In genomic region chr3:43361077-43361476, GRCh38 we compare ENCODE assay signal across 17 cellular contexts.
"Had no signal": no experiment of that assay in that cellular context is flagged by ENCODE, and none has a peak within 500 bp of the region (broad histone marks: within the 10 kb centered on the region; RNA-seq: fewer than 3 reads in every experiment).

No MANE protein-coding gene starts in this region.

- H2AFZ ChIP-seq: hepatocyte had no signal

- H3K9me3 ChIP-seq: neutrophil, thyroid gland had no signal

- H3K27me3 ChIP-seq: foreskin keratinocyte, hepatocyte, neutrophil, suprapubic skin, thyroid gland had no signal

- H3K9me3 Mint-ChIP-seq: type B pancreatic cell had no signal

- ATAC-seq: effector memory CD8-positive, alpha-beta T cell; foreskin keratinocyte; naive thymus-derived CD8-positive, alpha-beta T cell had no signal

- H3K4me1 ChIP-seq: foreskin keratinocyte, thyroid gland had no signal

- H3K27me3 Mint-ChIP-seq: dendritic cell treated with granulocyte-macrophage colony-stimulating factor and Interleukin-4, amounts not matched to agents 40 ng/mL and 50 ng/mL, for 4 days; effector memory CD8-positive, alpha-beta T cell; naive thymus-derived CD8-positive, alpha-beta T cell; type B pancreatic cell had no signal

- H3K4me2 ChIP-seq: hepatocyte, smooth muscle cell had no signal

- H3K36me3 ChIP-seq: thyroid gland had no signal

- H3K27ac Mint-ChIP-seq: dendritic cell treated with granulocyte-macrophage colony-stimulating factor and Interleukin-4, amounts not matched to agents 40 ng/mL and 50 ng/mL, for 4 days; type B pancreatic cell had no signal

- H3K4me3 Mint-ChIP-seq: dendritic cell treated with granulocyte-macrophage colony-stimulating factor and Interleukin-4, amounts not matched to agents 40 ng/mL and 50 ng/mL, for 4 days; effector memory CD8-positive, alpha-beta T cell; naive thymus-derived CD8-positive, alpha-beta T cell; type B pancreatic cell had no signal

- H3K79me2 ChIP-seq: hepatocyte had no signal

- DNase-seq: effector memory CD8-positive, alpha-beta T cell; foreskin keratinocyte; kidney; left cardiac atrium; mesendoderm; naive thymus-derived CD8-positive, alpha-beta T cell; posterior cingulate gyrus; stimulated activated CD4-positive, alpha-beta T cell treated with anti-CD3 and anti-CD28 coated beads, Interleukin-2, amount 100 ng/mL, for 48 hours; stimulated activated naive CD4-positive, alpha-beta T cell treated with Interleukin-2 at 50 U/mL for 16 hours; thyroid gland had no signal

- H3K4me3 ChIP-seq: hepatocyte, smooth muscle cell, suprapubic skin, thyroid gland had no signal

- H3K27ac ChIP-seq: epithelial cell of prostate, foreskin keratinocyte, hepatocyte, suprapubic skin, thyroid gland had no signal
